26 cellular contexts compared by ENCODE assay signal in the genomic region with DNA sequence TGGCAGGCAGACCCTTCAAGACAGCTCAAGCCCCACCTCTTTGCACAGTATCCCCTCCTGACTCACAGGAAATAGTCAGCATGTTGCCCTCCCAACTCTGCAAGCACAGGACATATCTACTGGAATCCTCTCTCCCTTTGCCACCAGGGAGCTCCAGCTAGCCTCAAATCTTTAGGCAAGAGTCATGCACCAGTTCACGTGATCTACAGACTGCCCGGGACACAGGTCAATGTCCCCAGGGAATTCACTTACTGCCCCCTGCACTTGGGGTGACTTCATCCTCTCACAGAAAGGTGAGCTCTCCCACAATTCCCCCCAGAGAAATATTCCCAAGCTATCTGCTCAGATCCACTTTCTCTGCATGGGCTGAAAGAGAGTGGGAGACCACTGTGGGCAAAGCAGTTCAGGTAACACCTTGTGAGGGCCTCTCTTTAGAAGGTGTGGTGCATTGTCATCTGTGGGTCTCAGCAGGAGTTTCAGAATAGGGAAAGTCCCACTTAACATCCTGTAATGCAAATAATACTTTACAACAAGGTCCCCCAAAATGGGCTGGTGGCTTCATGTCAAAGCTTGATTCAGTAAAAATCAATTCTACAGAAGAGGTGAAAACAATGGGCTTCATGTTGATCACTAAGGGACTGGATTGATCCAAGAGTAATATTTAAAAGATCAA.
DNase-seq lines count a peak whose midpoint lies in the region; ATAC-seq, FAIRE-seq and TF ChIP-seq lines count a peak whose summit lies in the region.
"Had no signal": no experiment of that assay in that cellular context is flagged by ENCODE, and none has a peak within 500 bp of the region (broad histone marks: within the 10 kb centered on the region; RNA-seq: fewer than 3 reads in every experiment).

No MANE protein-coding gene starts in this region.

- H3K36me3 Mint-ChIP-seq in stimulated activated effector memory CD8-positive, alpha-beta T cell treated with anti-CD3 and anti-CD28 coated beads, Interleukin-12 subunit alpha, Interleukin-12 subunit beta, amount 100 ng/mL, for 72 hours, result no peaks in the 10 kb centered on the region

- peak in 4 of 7 experiments; percentile 11 to 45 (median 26) for TF ChIP-seq CTCF in body of pancreas (IDR thresholded peaks at IDR 0.05)
- TF ChIP-seq CTCF in pancreas (IDR thresholded peaks at IDR 0.05), result no peak

- H3K27ac ChIP-seq in body of pancreas (no peak overlapping the region), pancreas (no peak overlapping the region)
- H3K27ac ChIP-seq: colonic mucosa, spleen, tibial nerve had no signal

- no peak for TF ChIP-seq POLR2A in body of pancreas (IDR thresholded peaks at IDR 0.05)

- H3K4me1 ChIP-seq in body of pancreas (no peaks in the 10 kb centered on the region), pancreas (no peaks in the 10 kb centered on the region)
- H3K4me1 ChIP-seq: colonic mucosa, spleen had no signal

- H3K9me3 ChIP-seq in body of pancreas, result no peaks in the 10 kb centered on the region
- H3K9me3 ChIP-seq in pancreas, result no peaks in the 10 kb centered on the region
- H3K9me3 ChIP-seq: colonic mucosa, tibial nerve had no signal

- 49 to 53% methylated on average over 2 of the region's 2 CpGs for WGBS in body of pancreas, 2 donors
- WGBS in pancreas, 2 donors, result 35 to 37% methylated on average over 2 of the region's 2 CpGs

- FAIRE-seq in pancreas (lab: Jason Lieb, UNC), result no peak

- H3K9me3 Mint-ChIP-seq in stimulated activated effector memory CD8-positive, alpha-beta T cell treated with anti-CD3 and anti-CD28 coated beads, Interleukin-12 subunit alpha, Interleukin-12 subunit beta, amount 100 ng/mL, for 72 hours, result no peaks in the 10 kb centered on the region
- H3K9me3 Mint-ChIP-seq: activated CD8-positive, alpha-beta T cell treated with anti-CD3 and anti-CD28 coated beads for 36 hours; activated naive CD8-positive, alpha-beta T cell treated with anti-CD3 and anti-CD28 coated beads, Interleukin-2, amount 50 U/mL, for 24 hours; CD4-positive, alpha-beta T cell; stimulated activated naive CD8-positive, alpha-beta T cell treated with anti-CD3 and anti-CD28 coated beads, Interleukin-15, Interleukin-2, amounts not matched to agents 100 ng/mL and 50 ng/mL, for 24 hours had no signal

- ATAC-seq in GM18868 (IDR thresholded peaks at IDR 0.05; ENCODE audit: unreplicated experiment) (peak; percentile 78), HG02623 (IDR thresholded peaks at IDR 0.05; ENCODE audit: unreplicated experiment) (peak; percentile 53), body of pancreas (peak; percentile 48), pancreas (peak; percentile 60 to 78 (median 69))
- ATAC-seq in stimulated activated effector memory CD8-positive, alpha-beta T cell treated with anti-CD3 and anti-CD28 coated beads, Interleukin-12 subunit alpha, Interleukin-12 subunit beta, amount 100 ng/mL, for 72 hours, result no peak
- ATAC-seq: activated CD8-positive, alpha-beta T cell treated with anti-CD3 and anti-CD28 coated beads for 36 hours; activated naive CD8-positive, alpha-beta T cell treated with anti-CD3 and anti-CD28 coated beads, Interleukin-2, amount 50 U/mL, for 24 hours had no signal

- DNase-seq in body of pancreas (peak in 3 of 4 donors; percentile 19 to 48 (median 24)), pancreas (peak in 2 of 6 donors; percentile 13 to 24), NCI-H146 (lab: John Stamatoyannopoulos, UW) (no peak), NCI-H146 treated with DMSO at 0.1 percent for 48 hours (lab: John Stamatoyannopoulos, UW; ENCODE audit: unreplicated experiment) (no peak)
- no peak for DNase-seq in stimulated activated naive CD4-positive, alpha-beta T cell (lab: John Stamatoyannopoulos, UW)
- DNase-seq in stimulated activated effector memory CD8-positive, alpha-beta T cell treated with anti-CD3 and anti-CD28 coated beads, Interleukin-12 subunit alpha, Interleukin-12 subunit beta, amount 100 ng/mL, for 72 hours (ENCODE audit: low spot score in 2 of 2), result no peak
- DNase-seq: activated CD4-positive, CD25-positive, alpha-beta regulatory T cell; activated CD8-positive, alpha-beta T cell treated with anti-CD3 and anti-CD28 coated beads for 36 hours; activated effector memory CD4-positive, alpha-beta T cell treated with anti-CD3 and anti-CD28 coated beads, Interleukin-2, amount 50 U/mL, for 16 hours; activated naive CD8-positive, alpha-beta T cell treated with anti-CD3 and anti-CD28 coated beads, Interleukin-2, amount 50 U/mL, for 24 hours; activated T-cell treated with anti-CD3 and anti-CD28 coated beads for 4 hours; CD4-positive, alpha-beta T cell; colonic mucosa; DMS 273 treated with DMSO at 0.1 percent for 48 hours; GF-D8; MG63; NCI-H1436; NCI-H774; retina; spleen; stimulated activated CD4-positive, alpha-beta T cell treated with anti-CD3 and anti-CD28 coated beads, Interleukin-4, amount 100 ng/mL, for 24 hours; T1000 had no signal

- H3K27ac Mint-ChIP-seq in stimulated activated effector memory CD8-positive, alpha-beta T cell treated with anti-CD3 and anti-CD28 coated beads, Interleukin-12 subunit alpha, Interleukin-12 subunit beta, amount 100 ng/mL, for 72 hours, result no peak overlapping the region
- H3K27ac Mint-ChIP-seq: activated CD8-positive, alpha-beta T cell treated with anti-CD3 and anti-CD28 coated beads for 36 hours; activated naive CD8-positive, alpha-beta T cell treated with anti-CD3 and anti-CD28 coated beads, Interleukin-2, amount 50 U/mL, for 24 hours; CD4-positive, alpha-beta T cell; stimulated activated naive CD8-positive, alpha-beta T cell treated with anti-CD3 and anti-CD28 coated beads, Interleukin-15, Interleukin-2, amounts not matched to agents 100 ng/mL and 50 ng/mL, for 24 hours had no signal

- H3K4me3 ChIP-seq in body of pancreas, result no peak overlapping the region
- H3K4me3 ChIP-seq in pancreas, result no peak overlapping the region
- H3K4me3 ChIP-seq: colonic mucosa, MG63, spleen, tibial nerve had no signal

- intact Hi-C loops in body of pancreas (cut with DNase I), result no loop called here
- intact Hi-C loops in pancreas (cut with DNase I), result no loop called here

- H3K36me3 ChIP-seq in body of pancreas (replicated peaks in 1 of 2; ENCODE audit: insufficient read depth in 1 of 2, low read depth in 2 of 2) (no peaks in the 10 kb centered on the region), pancreas (peaks cover 0 to 3% (median 0%) of the 10 kb centered on the region in 3 donors)
- H3K36me3 ChIP-seq: colonic mucosa, MG63 had no signal

- H3K27me3 ChIP-seq in body of pancreas (no peaks in the 10 kb centered on the region), pancreas (no peaks in the 10 kb centered on the region)
- H3K27me3 ChIP-seq: colonic mucosa, MG63, spleen, tibial nerve had no signal

- H3K4me3 Mint-ChIP-seq in stimulated activated effector memory CD8-positive, alpha-beta T cell treated with anti-CD3 and anti-CD28 coated beads, Interleukin-12 subunit alpha, Interleukin-12 subunit beta, amount 100 ng/mL, for 72 hours, result no peak overlapping the region
- H3K4me3 Mint-ChIP-seq: activated CD8-positive, alpha-beta T cell treated with anti-CD3 and anti-CD28 coated beads for 36 hours; activated naive CD8-positive, alpha-beta T cell treated with anti-CD3 and anti-CD28 coated beads, Interleukin-2, amount 50 U/mL, for 24 hours; CD4-positive, alpha-beta T cell; stimulated activated naive CD8-positive, alpha-beta T cell treated with anti-CD3 and anti-CD28 coated beads, Interleukin-15, Interleukin-2, amounts not matched to agents 100 ng/mL and 50 ng/mL, for 24 hours had no signal

- no peaks in the 10 kb centered on the region for H3K4me1 Mint-ChIP-seq in stimulated activated effector memory CD8-positive, alpha-beta T cell treated with anti-CD3 and anti-CD28 coated beads, Interleukin-12 subunit alpha, Interleukin-12 subunit beta, amount 100 ng/mL, for 72 hours
- H3K4me1 Mint-ChIP-seq: activated naive CD8-positive, alpha-beta T cell treated with anti-CD3 and anti-CD28 coated beads, Interleukin-2, amount 50 U/mL, for 24 hours had no signal

Comparison
In these comparisons a context has a peak if more than half of its experiments do, and no peak if none do; other contexts are left out.
1. DNase-seq: peak in body of pancreas (3 of 4); none in NCI-H146 (single experiment), NCI-H146 treated with DMSO at 0.1 percent for 48 hours (single experiment), stimulated activated naive CD4-positive, alpha-beta T cell (0 of 6) and stimulated activated effector memory CD8-positive, alpha-beta T cell treated with anti-CD3 and anti-CD28 coated beads, Interleukin-12 subunit alpha, Interleukin-12 subunit beta, amount 100 ng/mL, for 72 hours (0 of 2).
2. CTCF ChIP-seq: peak in body of pancreas (4 of 7); none in pancreas (0 of 4).